ENCODE assay signal across 1 cellular context in genomic region chr11:119106564-119107537, GRCh38.
A peak's percentile ranks its signal among the peaks of the same experiment; 100 is the strongest.
TF ChIP-seq lines count a peak whose summit lies in the region.

TSS of gene C2CD2L (plus strand) at chr11:119107344. CDS start at chr11:119107742, 398 bp downstream.

TF ChIP-seq in HepG2, 621 proteins besides CTCF, POLR2A, EP300 and RAD21 (continued from another document and continues in another):
- no peak for TF ChIP-seq STAT5B (CRISPR knock-in tag; IDR thresholded peaks at IDR 0.05)
- TF ChIP-seq ARNTL (CRISPR knock-in tag; IDR thresholded peaks at IDR 0.05), result no peak
- TF ChIP-seq MLXIP (CRISPR knock-in tag; IDR thresholded peaks at IDR 0.05; ENCODE audit: borderline replicate concordance), result no peak
- no peak for TF ChIP-seq MEIS2 (CRISPR knock-in tag; IDR thresholded peaks at IDR 0.05)
- peak; percentile 50; the same call in 1 of the 2 replicates for TF ChIP-seq MTERF4 (CRISPR knock-in tag; IDR thresholded peaks at IDR 0.05)
- TF ChIP-seq KDM4B (CRISPR knock-in tag; IDR thresholded peaks at IDR 0.05), result no peak
- no peak for TF ChIP-seq REST (IDR thresholded peaks at IDR 0.05; ENCODE audit: borderline replicate concordance in 1 of 2, low read depth in 1 of 2, low read length in 2 of 2)
- no peak for TF ChIP-seq ZNF792 (CRISPR knock-in tag; IDR thresholded peaks at IDR 0.05)
- no peak for TF ChIP-seq SMARCE1 (IDR thresholded peaks at IDR 0.05; ENCODE audit: borderline replicate concordance)
- no peak for TF ChIP-seq ZNF362 (CRISPR knock-in tag; IDR thresholded peaks at IDR 0.05; ENCODE audit: borderline replicate concordance)
- no peak for TF ChIP-seq TEAD2 (CRISPR knock-in tag; IDR thresholded peaks at IDR 0.05)
- 0 out of 2 replicates have a peak, but pooled peaks have one; percentile 16 for TF ChIP-seq CREM (IDR thresholded peaks at IDR 0.05)
- no peak for TF ChIP-seq CREM (CRISPR knock-in tag; IDR thresholded peaks at IDR 0.05)
- peak; percentile 48; the same call in 1 of the 2 replicates for TF ChIP-seq MAX (IDR thresholded peaks at IDR 0.05)
- no peak for TF ChIP-seq ZNF572 (CRISPR knock-in tag; IDR thresholded peaks at IDR 0.05)
- TF ChIP-seq ZNF234 (CRISPR knock-in tag; conservative IDR thresholded peaks at IDR 0.05), result no peak
- TF ChIP-seq RBM22 (optimal IDR thresholded peaks at IDR 0.05; ENCODE audit: low read length), result no peak
- TF ChIP-seq ZNF574 (CRISPR knock-in tag; IDR thresholded peaks at IDR 0.05), result peak; percentile 11; the same call in 1 of the 2 replicates
- TF ChIP-seq ZNF670 (CRISPR knock-in tag; IDR thresholded peaks at IDR 0.05; ENCODE audit: borderline replicate concordance), result 0 out of 2 replicates have a peak, but pooled peaks have one; percentile 58
- peak; percentile 43; the same call in 1 of the 2 replicates for TF ChIP-seq HES4 (CRISPR knock-in tag; IDR thresholded peaks at IDR 0.05; ENCODE audit: borderline replicate concordance)
- peak; percentile 72 for TF ChIP-seq PATZ1 (CRISPR knock-in tag; IDR thresholded peaks at IDR 0.05)
- peak; percentile 58 for TF ChIP-seq PHF8 (CRISPR knock-in tag; IDR thresholded peaks at IDR 0.05)
- no peak; the same call in 1 of the 2 replicates for TF ChIP-seq FOXC1 (CRISPR knock-in tag; IDR thresholded peaks at IDR 0.05; ENCODE audit: borderline replicate concordance)
- TF ChIP-seq ZNF33B (CRISPR knock-in tag; IDR thresholded peaks at IDR 0.05), result no peak
- no peak for TF ChIP-seq NAIF1 (CRISPR knock-in tag; IDR thresholded peaks at IDR 0.05; ENCODE audit: borderline replicate concordance)
- TF ChIP-seq ZNF788 (CRISPR knock-in tag; IDR thresholded peaks at IDR 0.05; ENCODE audit: borderline replicate concordance), result no peak; the same call in 1 of the 2 replicates
- TF ChIP-seq ZNF569 (CRISPR knock-in tag; IDR thresholded peaks at IDR 0.05; ENCODE audit: borderline replicate concordance), result no peak
- TF ChIP-seq PRDM15 (CRISPR knock-in tag; IDR thresholded peaks at IDR 0.05), result no peak
- no peak for TF ChIP-seq ZNF598 (CRISPR knock-in tag; IDR thresholded peaks at IDR 0.05; ENCODE audit: borderline replicate concordance)
- no peak for TF ChIP-seq RFX3 (CRISPR knock-in tag; IDR thresholded peaks at IDR 0.05)
- no peak for TF ChIP-seq ZNF33A (CRISPR knock-in tag; IDR thresholded peaks at IDR 0.05; ENCODE audit: borderline replicate concordance)
- TF ChIP-seq ZNF431 (CRISPR knock-in tag; IDR thresholded peaks at IDR 0.05; ENCODE audit: borderline replicate concordance, low read depth), result no peak
- TF ChIP-seq ZNF605 (CRISPR knock-in tag; IDR thresholded peaks at IDR 0.05), result no peak; the same call in 1 of the 2 replicates
- no peak for TF ChIP-seq PBX2 (CRISPR knock-in tag; IDR thresholded peaks at IDR 0.05)
- no peak for TF ChIP-seq MBNL3 (CRISPR knock-in tag; conservative IDR thresholded peaks at IDR 0.05)
- TF ChIP-seq MAFG (CRISPR knock-in tag; IDR thresholded peaks at IDR 0.05), result no peak
- TF ChIP-seq ETV6 (CRISPR knock-in tag; conservative IDR thresholded peaks at IDR 0.05), result no peak
- TF ChIP-seq ATF5 (CRISPR knock-in tag; IDR thresholded peaks at IDR 0.05; ENCODE audit: low read depth), result no peak
- TF ChIP-seq XBP1 (CRISPR knock-in tag; IDR thresholded peaks at IDR 0.05), result no peak
- 0 out of 2 replicates have a peak, but pooled peaks have one; percentile 27 for TF ChIP-seq MAF1 (CRISPR knock-in tag; IDR thresholded peaks at IDR 0.05; ENCODE audit: borderline replicate concordance)
- no peak for TF ChIP-seq IRX3 (CRISPR knock-in tag; IDR thresholded peaks at IDR 0.05; ENCODE audit: borderline replicate concordance, low read depth)
- 0 out of 2 replicates have a peak, but pooled peaks have one; percentile 33 for TF ChIP-seq SP4 (CRISPR knock-in tag; IDR thresholded peaks at IDR 0.05)
- no peak for TF ChIP-seq SAFB2 (CRISPR knock-in tag; IDR thresholded peaks at IDR 0.05; ENCODE audit: borderline replicate concordance, low read depth)
- TF ChIP-seq MLLT10 (CRISPR knock-in tag; IDR thresholded peaks at IDR 0.05), result no peak
- no peak for TF ChIP-seq HCFC1 (IDR thresholded peaks at IDR 0.05; ENCODE audit: low read depth, low read length)
- no peak for TF ChIP-seq ZNF616 (CRISPR knock-in tag; IDR thresholded peaks at IDR 0.05; ENCODE audit: low read depth)
